In genomic region chr1:20717452-20718342, GRCh38 we compare ENCODE assay signal across 8 cellular contexts. TPM values are rescaled to one million over a fixed set of nuclear protein-coding genes. Genes with fewer than 3 reads are reported as not detected.
DNase-seq lines count a peak whose midpoint lies in the region; ATAC-seq and TF ChIP-seq lines count a peak whose summit lies in the region.

Gene KIF17 (minus strand): TSS chr1:20718007. CDS start chr1:20717706, 301 bp downstream.

- DNase-seq in NCI-H146 (lab: John Stamatoyannopoulos, UW) (peak; percentile 60), NCI-H146 treated with DMSO at 0.1 percent for 48 hours (lab: John Stamatoyannopoulos, UW; ENCODE audit: unreplicated experiment) (no peak), NCI-H345 treated with DMSO at 0.1 percent for 48 hours (lab: John Stamatoyannopoulos, UW; ENCODE audit: unreplicated experiment) (peak; percentile 29), endothelial cell (ENCODE audit: low spot score) (peak; percentile 79), mesothelial cell of epicardium (ENCODE audit: low spot score in 2 of 2, unreplicated experiment in 2 of 2) (peak; percentile 76 to 80)
- peak; percentile 64 for DNase-seq in activated CD8-positive, alpha-beta memory T cell treated with anti-CD3 and anti-CD28 coated beads, Interleukin-2, amount 50 U/mL, for 4 hours
- peak; percentile 50 to 71 for DNase-seq in stimulated activated effector memory CD8-positive, alpha-beta T cell treated with anti-CD3 and anti-CD28 coated beads, Interleukin-12 subunit alpha, Interleukin-12 subunit beta, amount 100 ng/mL, for 72 hours (ENCODE audit: low spot score in 2 of 2)

- H3K27ac Mint-ChIP-seq in endothelial cell (ENCODE audit: unreplicated experiment) (peak within 1 kb of the TSS; percentile 36), mesothelial cell of epicardium (no peak within 1 kb of the TSS)
- H3K27ac Mint-ChIP-seq in stimulated activated effector memory CD8-positive, alpha-beta T cell treated with anti-CD3 and anti-CD28 coated beads, Interleukin-12 subunit alpha, Interleukin-12 subunit beta, amount 100 ng/mL, for 72 hours = no peak within 1 kb of the TSS

- peak; percentile 69 for ATAC-seq in stimulated activated effector memory CD8-positive, alpha-beta T cell treated with anti-CD3 and anti-CD28 coated beads, Interleukin-12 subunit alpha, Interleukin-12 subunit beta, amount 100 ng/mL, for 72 hours
- no peak for ATAC-seq in GM19395 (IDR thresholded peaks at IDR 0.05; ENCODE audit: unreplicated experiment)

- peaks cover 22% of the 10 kb centered on the region for H3K27me3 Mint-ChIP-seq in endothelial cell (ENCODE audit: unreplicated experiment)
- peaks cover 47% of the 10 kb centered on the region for H3K27me3 Mint-ChIP-seq in mesothelial cell of epicardium (ENCODE audit: low read depth)

- TF ChIP-seq CTCF in endothelial cell (IDR thresholded peaks at IDR 0.05; ENCODE audit: unreplicated experiment) = no peak
- no peak for TF ChIP-seq CTCF in mesothelial cell of epicardium (IDR thresholded peaks at IDR 0.05; ENCODE audit: unreplicated experiment)

- H3K36me3 Mint-ChIP-seq in endothelial cell (ENCODE audit: low read depth, unreplicated experiment) (peaks cover 3% of the 10 kb centered on the region), mesothelial cell of epicardium (no peaks in the 10 kb centered on the region)
- peaks cover 6% of the 10 kb centered on the region for H3K36me3 Mint-ChIP-seq in stimulated activated effector memory CD8-positive, alpha-beta T cell treated with anti-CD3 and anti-CD28 coated beads, Interleukin-12 subunit alpha, Interleukin-12 subunit beta, amount 100 ng/mL, for 72 hours

- H3K4me3 Mint-ChIP-seq in endothelial cell (ENCODE audit: unreplicated experiment) (peak within 1 kb of the TSS; percentile 80), mesothelial cell of epicardium (peak within 1 kb of the TSS; percentile 66)
- peak within 1 kb of the TSS; percentile 62 for H3K4me3 Mint-ChIP-seq in stimulated activated effector memory CD8-positive, alpha-beta T cell treated with anti-CD3 and anti-CD28 coated beads, Interleukin-12 subunit alpha, Interleukin-12 subunit beta, amount 100 ng/mL, for 72 hours

- H3K4me1 Mint-ChIP-seq in endothelial cell (ENCODE audit: unreplicated experiment) = peaks cover 16% of the 10 kb centered on the region
- H3K4me1 Mint-ChIP-seq in mesothelial cell of epicardium = no peaks in the 10 kb centered on the region
- peaks cover 8% of the 10 kb centered on the region for H3K4me1 Mint-ChIP-seq in stimulated activated effector memory CD8-positive, alpha-beta T cell treated with anti-CD3 and anti-CD28 coated beads, Interleukin-12 subunit alpha, Interleukin-12 subunit beta, amount 100 ng/mL, for 72 hours

- H3K9me3 Mint-ChIP-seq in endothelial cell (ENCODE audit: unreplicated experiment) (no peaks in the 10 kb centered on the region), mesothelial cell of epicardium (no peaks in the 10 kb centered on the region)
- no peaks in the 10 kb centered on the region for H3K9me3 Mint-ChIP-seq in stimulated activated effector memory CD8-positive, alpha-beta T cell treated with anti-CD3 and anti-CD28 coated beads, Interleukin-12 subunit alpha, Interleukin-12 subunit beta, amount 100 ng/mL, for 72 hours

RNA-seq across cellular contexts. Expression of gene KIF17, which starts in this region (rescaled TPM):
- total RNA-seq in endothelial cell (ENCODE audit: unreplicated experiment) (1.8 TPM), mesothelial cell of epicardium (0.40 to 0.86 TPM (median 0.44 TPM) in 3 replicates)

Comparison
In these comparisons a context has a peak if more than half of its experiments do, and no peak if none do; other contexts are left out.
1. Peak in DNase-seq in mesothelial cell of epicardium; RNA of the gene not detected or under 1 TPM.